Comparison of ENCODE assay signal across 19 cellular contexts in the genomic region with DNA sequence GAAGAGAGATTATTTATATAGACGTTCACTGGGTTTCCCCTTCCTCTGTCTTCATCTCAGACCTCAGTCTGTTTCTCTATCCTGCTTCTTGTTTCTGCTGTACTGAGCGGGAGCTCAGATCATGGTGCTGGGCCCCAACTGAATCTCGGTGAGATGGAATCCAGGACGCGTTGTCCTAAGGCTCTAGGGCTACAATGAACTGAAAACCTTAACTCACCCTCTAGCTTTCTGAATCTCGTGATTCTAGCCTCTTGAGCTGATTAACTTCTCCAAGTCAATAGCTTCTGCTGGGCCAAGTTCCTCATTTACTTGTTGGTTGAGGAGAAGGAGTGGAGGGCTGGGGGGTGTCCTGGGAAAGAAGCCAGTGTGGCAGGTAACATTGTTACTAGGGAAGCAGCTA. TPM values are rescaled to one million over a fixed set of nuclear protein-coding genes. Genes with fewer than 3 reads are reported as not detected.
DNase-seq lines count a peak whose midpoint lies in the region; ATAC-seq, FAIRE-seq and TF ChIP-seq lines count a peak whose summit lies in the region.
"Had no signal": no experiment of that assay in that cellular context is flagged by ENCODE, and none has a peak within 500 bp of the region (broad histone marks: within the 10 kb centered on the region; RNA-seq: fewer than 3 reads in every experiment).

No MANE protein-coding gene starts in this region.

- H3K4me2 ChIP-seq in K562 (ENCODE audit: insufficient read depth, low read length), result no peak overlapping the region

- H3K27ac ChIP-seq in K562 (ENCODE audit: extremely low read depth, low read depth, low read length), result no peak overlapping the region
- H3K27ac ChIP-seq in upper lobe of left lung, result peak overlapping the region; percentile 50 to 78 (median 64)
- H3K27ac ChIP-seq: 22Rv1, gastrocnemius medialis had no signal

- 69% methylated on average over 6 of the region's 6 CpGs for WGBS in K562 (ENCODE audit: insufficient coverage, low coverage, missing lambda C conversion rate)
- 41 to 51% methylated on average over 6 of the region's 6 CpGs for WGBS in upper lobe of left lung, 2 donors

- H3K27ac Mint-ChIP-seq in osteocyte (ENCODE audit: unreplicated experiment), result no peak overlapping the region
- no peak overlapping the region for H3K27ac Mint-ChIP-seq in stimulated activated memory B cell treated with anti-CD40 and anti-IgM and Interleukin-4, amounts not matched to agents 10 μg/mL and 1 μg/mL and 100 μg/mL, for 72 hours
- H3K27ac Mint-ChIP-seq: activated naive CD8-positive, alpha-beta T cell had no signal

- H3K36me3 Mint-ChIP-seq in osteocyte (ENCODE audit: unreplicated experiment), result no peaks in the 10 kb centered on the region
- H3K36me3 Mint-ChIP-seq in stimulated activated memory B cell treated with anti-CD40 and anti-IgM and Interleukin-4, amounts not matched to agents 10 μg/mL and 1 μg/mL and 100 μg/mL, for 72 hours, result no peaks in the 10 kb centered on the region
- H3K36me3 Mint-ChIP-seq: CD4-positive, alpha-beta memory T cell had no signal

- BruUV-seq in K562 (replicated peaks; lab: Mats Ljungman, UMichigan), result no TSS peak

- TF ChIP-seq RAD21 in K562 (CRISPR knock-in tag; conservative IDR thresholded peaks at IDR 0.05 in 1 of 2, IDR thresholded peaks at IDR 0.05 in 1 of 2), result no peak

- H2AFZ ChIP-seq in K562 (ENCODE audit: low read depth, low read length), result 0 out of 2 replicates have a peak overlapping the region, but pooled peaks have one; percentile 8

- TF ChIP-seq EP300 in K562 (IDR thresholded peaks at IDR 0.05; ENCODE audit: low read length) (no peak), upper lobe of left lung (IDR thresholded peaks at IDR 0.05) (peak in 1 of 4 donors; percentile 54)

- H3K9ac ChIP-seq in K562 (ENCODE audit: insufficient read depth in 1 of 2, low read depth in 2 of 2, low read length in 2 of 2), result no peak overlapping the region

- POLR2A ChIA-PET in K562 (lab: Yijun Ruan, JAX), result no interaction called here

- H4K20me1 ChIP-seq in K562 (replicated peaks; ENCODE audit: control insufficient read depth, insufficient read depth, low read length), result no peaks in the 10 kb centered on the region

- H3K4me3 Mint-ChIP-seq in osteocyte (ENCODE audit: unreplicated experiment), result no peak overlapping the region
- no peak overlapping the region for H3K4me3 Mint-ChIP-seq in stimulated activated memory B cell treated with anti-CD40 and anti-IgM and Interleukin-4, amounts not matched to agents 10 μg/mL and 1 μg/mL and 100 μg/mL, for 72 hours
- H3K4me3 Mint-ChIP-seq: activated naive CD8-positive, alpha-beta T cell; CD4-positive, alpha-beta memory T cell; stimulated activated naive CD8-positive, alpha-beta T cell treated with anti-CD3 and anti-CD28 coated beads, Interleukin-15, amount 100 ng/mL, for 72 hours had no signal

- DNase-seq in SIG-M5 treated with dmso at 0.1 percent for 504 hours (lab: John Stamatoyannopoulos, UW; ENCODE audit: unreplicated experiment) (peak; percentile 60), SIG-M5 (lab: John Stamatoyannopoulos, UW) (no peak), K562 (ENCODE audit: extremely low read depth in 1 of 4, low spot score in 3 of 4) (no peak), medulla oblongata (ENCODE audit: extremely low spot score) (peak; percentile 64), upper lobe of left lung (peak in 1 of 2 donors; percentile 72), osteocyte (ENCODE audit: extremely low spot score, unreplicated experiment) (no peak)
- DNase-seq: activated CD4-positive, CD25-positive, alpha-beta regulatory T cell treated with anti-CD3 and anti-CD28 coated beads, Interleukin-2, amount 50 U/mL, for 72 hours; CD4-positive, alpha-beta memory T cell; EL; NCI-H1105; stimulated activated naive CD8-positive, alpha-beta T cell treated with anti-CD3 and anti-CD28 coated beads, Interleukin-15, amount 100 ng/mL, for 72 hours; T-helper 1 cell had no signal

- no peak for TF ChIP-seq CTCF in K562 (IDR thresholded peaks at IDR 0.05 in 2 of 3, conservative IDR thresholded peaks at IDR 0.05 in 1 of 3; ENCODE audit: insufficient read depth in 2 of 3, low read depth in 1 of 3, low read length in 3 of 3)
- no peak for TF ChIP-seq CTCF in upper lobe of left lung (IDR thresholded peaks at IDR 0.05)
- no peak for TF ChIP-seq CTCF in osteocyte (IDR thresholded peaks at IDR 0.05)

- no peaks in the 10 kb centered on the region for H3K9me1 ChIP-seq in K562 (ENCODE audit: control insufficient read depth, insufficient read depth, low read length)

- H3K9me3 ChIP-seq in K562 (replicated peaks; ENCODE audit: control insufficient read depth, insufficient read depth, low read depth, low read length) (no peaks in the 10 kb centered on the region), upper lobe of left lung (no peaks in the 10 kb centered on the region)
- H3K9me3 ChIP-seq: gastrocnemius medialis had no signal

- H3K79me2 ChIP-seq in K562 (ENCODE audit: control insufficient read depth, insufficient read depth, low read length), result no peaks in the 10 kb centered on the region

- ATAC-seq in K562 (no peak), upper lobe of left lung (ENCODE audit: low FRiP score in 2 of 2) (peak; percentile 68 to 79), HG03039 (IDR thresholded peaks at IDR 0.05; ENCODE audit: unreplicated experiment) (no peak)
- no peak for ATAC-seq in stimulated activated memory B cell treated with anti-CD40 and anti-IgM and Interleukin-4, amounts not matched to agents 10 μg/mL and 1 μg/mL and 100 μg/mL, for 72 hours
- ATAC-seq: gastrocnemius medialis; stimulated activated naive CD8-positive, alpha-beta T cell treated with anti-CD3 and anti-CD28 coated beads, Interleukin-15, amount 100 ng/mL, for 72 hours had no signal

- H3K36me3 ChIP-seq in K562 (ENCODE audit: control insufficient read depth, insufficient read depth, low read length) (no peaks in the 10 kb centered on the region), upper lobe of left lung (no peaks in the 10 kb centered on the region)
- H3K36me3 ChIP-seq: gastrocnemius medialis had no signal

- H3K4me1 Mint-ChIP-seq in osteocyte (ENCODE audit: unreplicated experiment), result peaks cover 11% of the 10 kb centered on the region
- peaks cover 9% of the 10 kb centered on the region for H3K4me1 Mint-ChIP-seq in stimulated activated memory B cell treated with anti-CD40 and anti-IgM and Interleukin-4, amounts not matched to agents 10 μg/mL and 1 μg/mL and 100 μg/mL, for 72 hours
- H3K4me1 Mint-ChIP-seq: CD4-positive, alpha-beta memory T cell had no signal

- no peaks in the 10 kb centered on the region for H3K27me3 Mint-ChIP-seq in osteocyte (ENCODE audit: unreplicated experiment)
- no peaks in the 10 kb centered on the region for H3K27me3 Mint-ChIP-seq in stimulated activated memory B cell treated with anti-CD40 and anti-IgM and Interleukin-4, amounts not matched to agents 10 μg/mL and 1 μg/mL and 100 μg/mL, for 72 hours

- TF ChIP-seq POLR2A in K562 (conservative IDR thresholded peaks at IDR 0.05) (no peak), upper lobe of left lung (IDR thresholded peaks at IDR 0.05) (peak in 1 of 4 donors; percentile 67)

- no peak overlapping the region for H3K4me3 ChIP-seq in K562
- no peak overlapping the region for H3K4me3 ChIP-seq in upper lobe of left lung
- H3K4me3 ChIP-seq: gastrocnemius medialis, skin epidermis had no signal

- H3K27me3 ChIP-seq in K562 (ENCODE audit: control insufficient read depth in 2 of 2, insufficient read depth in 2 of 2, low read length in 2 of 2) (no peaks in the 10 kb centered on the region), upper lobe of left lung (no peaks in the 10 kb centered on the region)
- H3K27me3 ChIP-seq: gastrocnemius medialis had no signal

- intact Hi-C loops in K562 (cut with micrococcal nuclease), result no loop called here

- FAIRE-seq in K562 (lab: Jason Lieb, UNC), result no peak
- FAIRE-seq: H1 had no signal

- H3K9me3 Mint-ChIP-seq in osteocyte (ENCODE audit: unreplicated experiment), result no peaks in the 10 kb centered on the region
- no peaks in the 10 kb centered on the region for H3K9me3 Mint-ChIP-seq in stimulated activated memory B cell treated with anti-CD40 and anti-IgM and Interleukin-4, amounts not matched to agents 10 μg/mL and 1 μg/mL and 100 μg/mL, for 72 hours
- H3K9me3 Mint-ChIP-seq: CD4-positive, alpha-beta memory T cell; stimulated activated naive CD8-positive, alpha-beta T cell treated with anti-CD3 and anti-CD28 coated beads, Interleukin-15, amount 100 ng/mL, for 72 hours had no signal

- H3K4me1 ChIP-seq in K562 (replicated peaks in 1 of 2; ENCODE audit: control insufficient read depth in 2 of 2, insufficient read depth in 2 of 2, low read length in 2 of 2) (peaks cover 0 to 6% of the 10 kb centered on the region in 2 experiments; a peak in 1 of 5 replicates), upper lobe of left lung (peaks cover 12 to 19% (median 16%) of the 10 kb centered on the region in 4 donors)
- H3K4me1 ChIP-seq: gastrocnemius medialis had no signal

- CTCF ChIA-PET in K562 (lab: Yijun Ruan, JAX; ENCODE audit: low intra/inter-chr PET ratio), result no interaction called here

- in situ Hi-C loops in K562 (cut with MboI), result no loop called here

TF ChIP-seq in K562, 482 proteins besides CTCF, POLR2A, EP300 and RAD21 (continues in another document):
- TF ChIP-seq HMG20A (CRISPR knock-in tag; conservative IDR thresholded peaks at IDR 0.05), result no peak
- no peak for TF ChIP-seq HDGF (IDR thresholded peaks at IDR 0.05)

RNA-seq across cellular contexts. Expression of a gene that starts 32.7 kb away (rescaled TPM):
- 1.4 and 2.4 TPM in 2 replicates for total RNA-seq in K562 (2011; cell fraction: chromatin; rRNA removed; ENCODE audit: low replicate concordance)
- total RNA-seq in K562 (2011; cell fraction: nucleolus; rRNA removed), result 0.33 and 0.53 TPM in 2 replicates
- 0.44 and 0.92 TPM in 2 replicates for total RNA-seq in K562 (2011; cell fraction: nucleoplasm; rRNA removed)
- not detected in 2 replicates for total RNA-seq in K562 (2014; rRNA removed)
- 0.03 and 0.15 TPM in 2 replicates for total RNA-seq in K562 (2014; rRNA removed; fragmentation: Illumina TruSeq; extraction: Trizol)
- 0.04 TPM in 1 of 2 replicates, not detected in the other for total RNA-seq in K562 (2015; rRNA removed; fragmentation: Illumina TruSeq; extraction: Trizol)
- 0.20 and 0.98 TPM in 2 replicates for total RNA-seq in K562 (2021)
- 0.14 and 0.32 TPM in 2 replicates for polyA plus RNA-seq in K562 (2011; rRNA removed)
- 0.06 and 0.40 TPM in 2 replicates for polyA plus RNA-seq in K562 (2011; cell fraction: cytosol; rRNA removed)
- 0.09 and 0.48 TPM in 2 replicates for polyA plus RNA-seq in K562 (2011; cell fraction: nucleus; rRNA removed)
- polyA plus RNA-seq in K562 (2012), result 0.25 and 0.69 TPM in 2 replicates
- 0.13 TPM in 1 of 2 replicates, not detected in the other for polyA plus RNA-seq in K562 (2014; fragmentation: Illumina TruSeq; extraction: Trizol)
- polyA plus RNA-seq in K562 (2014; fragmentation: Nextera tagmentation; extraction: Ambion mirVana), result under 1 TPM; 0.13 to 0.20 TPM
- not detected in 2 replicates for polyA plus RNA-seq in K562 (2014; rRNA removed)
- polyA minus RNA-seq in K562 (2011; rRNA and poly(A)+ RNA removed), result 5.0 and 5.3 TPM in 2 replicates
- 0.91 and 1.3 TPM in 2 replicates for polyA minus RNA-seq in K562 (2011; cell fraction: cytosol; rRNA and poly(A)+ RNA removed)
- 0.67 and 0.78 TPM in 2 replicates for polyA minus RNA-seq in K562 (2011; cell fraction: nucleus; rRNA and poly(A)+ RNA removed)
- total RNA-seq in upper lobe of left lung, result 10 to 100 TPM; 25.3 to 41.4 (median 31.2) TPM
- 24.2 and 26.9 TPM in 2 replicates for total RNA-seq in osteocyte

Comparison
In these comparisons a context has a peak if more than half of its experiments do, and no peak if none do; other contexts are left out.
1. DNase-seq: peak in SIG-M5 treated with dmso at 0.1 percent for 504 hours (single experiment) and medulla oblongata (single experiment); none in SIG-M5 (single experiment), K562 (0 of 4) and osteocyte (single experiment).
2. ATAC-seq: peak in upper lobe of left lung (2 of 2); none in K562 (single experiment), HG03039 (single experiment) and stimulated activated memory B cell treated with anti-CD40 and anti-IgM and Interleukin-4, amounts not matched to agents 10 μg/mL and 1 μg/mL and 100 μg/mL, for 72 hours (single experiment).